In the genomic region with DNA sequence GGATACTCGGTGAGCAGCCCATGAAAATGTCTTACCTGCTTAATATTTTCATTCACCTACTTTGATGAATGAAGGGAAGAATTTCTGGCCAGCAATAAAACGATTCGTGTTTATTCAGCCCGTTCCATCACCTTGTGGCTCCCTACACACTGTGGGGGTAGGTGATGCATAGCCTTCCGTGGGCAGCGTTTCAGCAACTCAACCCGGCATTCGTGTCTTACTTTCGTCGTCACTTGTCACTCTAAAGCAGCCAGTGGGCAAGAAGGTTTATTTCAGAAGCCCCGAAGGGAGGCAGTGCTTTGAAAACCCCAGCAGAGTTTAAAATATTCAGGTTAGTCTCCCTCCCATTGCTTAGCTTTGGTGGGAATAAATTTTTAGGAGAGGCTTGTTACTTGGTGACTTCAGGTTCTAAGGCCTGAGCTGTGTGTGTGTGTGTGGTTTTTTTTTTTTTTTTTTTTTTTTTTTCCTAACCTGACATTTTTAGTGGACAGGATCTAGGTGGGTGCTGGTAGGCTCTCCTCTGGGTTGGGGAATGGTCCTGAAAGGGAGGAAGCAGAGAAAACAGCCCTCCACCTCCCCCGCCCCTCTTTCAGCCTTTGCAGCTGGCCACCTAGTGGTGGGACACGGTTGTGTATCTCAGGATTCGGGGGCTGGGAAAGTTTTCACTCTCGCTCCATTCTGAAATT, we compare ENCODE assay signal across 8 cellular contexts. TPM values are rescaled to one million over a fixed set of nuclear protein-coding genes. Genes with fewer than 3 reads are reported as not detected.
A peak's percentile ranks its signal among the peaks of the same experiment; 100 is the strongest.
DNase-seq lines count a peak whose midpoint lies in the region; ATAC-seq, FAIRE-seq and TF ChIP-seq lines count a peak whose summit lies in the region.

No MANE protein-coding gene starts in this region.

- DNase-seq in D341Med (ENCODE audit: low spot score) (peak; percentile 61), caudate nucleus (lab: John Stamatoyannopoulos, UW) (peak in 47 of 61 donors; percentile 4 to 69 (median 17)), islet precursor cell (peak; percentile 75), HTR-8/SVneo (ENCODE audit: insufficient read length, low spot score) (no peak)
- no peak for DNase-seq in Jurkat, Clone E6-1 (ENCODE audit: low read depth, low spot score)
- DNase-seq in stimulated activated CD4-positive, alpha-beta T cell treated with anti-CD3 and anti-CD28 coated beads, Interleukin-12 subunit alpha, Interleukin-12 subunit beta, amount 100 ng/mL, for 4 hours: peak; percentile 49

- TF ChIP-seq CTCF in WI38 (IDR thresholded peaks at IDR 0.05; ENCODE audit: low read depth, low read length): peak; percentile 88

- peak overlapping the region; percentile 78 for H3K4me3 ChIP-seq in Jurkat, Clone E6-1 (ENCODE audit: low read length)
- peak overlapping the region; percentile 97 for H3K4me3 ChIP-seq in WI38 (ENCODE audit: low read depth, low read length)

- H3K27ac ChIP-seq in caudate nucleus (ENCODE audit: low read depth, low read length): no peak overlapping the region

- no peak for ATAC-seq in GM21619 (IDR thresholded peaks at IDR 0.05; ENCODE audit: unreplicated experiment)

- FAIRE-seq in HTR-8/SVneo (lab: Jason Lieb, UNC): no peak

RNA-seq across cellular contexts. Expression of gene GRK5, which starts 1.8 kb away (rescaled TPM):
- 15.1 TPM for polyA plus RNA-seq in Jurkat, Clone E6-1 (2012; ENCODE audit: insufficient read depth, insufficient read length)

RNA-seq across cellular contexts. Expression of gene PRDX3, which starts 30.6 kb away (rescaled TPM):
- 189 TPM for polyA plus RNA-seq in Jurkat, Clone E6-1 (2012; ENCODE audit: insufficient read depth, insufficient read length)

RNA-seq across cellular contexts. Expression of gene SFXN4, which starts 43.7 kb away (rescaled TPM):
- 47.1 TPM for polyA plus RNA-seq in Jurkat, Clone E6-1 (2012; ENCODE audit: insufficient read depth, insufficient read length)

Comparison
In these comparisons a context has a peak if more than half of its experiments do, and no peak if none do; other contexts are left out.
1. DNase-seq: peak in D341Med (single experiment), caudate nucleus (47 of 61), islet precursor cell (single experiment) and stimulated activated CD4-positive, alpha-beta T cell treated with anti-CD3 and anti-CD28 coated beads, Interleukin-12 subunit alpha, Interleukin-12 subunit beta, amount 100 ng/mL, for 4 hours (single experiment); none in Jurkat, Clone E6-1 (single experiment) and HTR-8/SVneo (single experiment).